1 cellular context compared by ENCODE assay signal in the genomic region with DNA sequence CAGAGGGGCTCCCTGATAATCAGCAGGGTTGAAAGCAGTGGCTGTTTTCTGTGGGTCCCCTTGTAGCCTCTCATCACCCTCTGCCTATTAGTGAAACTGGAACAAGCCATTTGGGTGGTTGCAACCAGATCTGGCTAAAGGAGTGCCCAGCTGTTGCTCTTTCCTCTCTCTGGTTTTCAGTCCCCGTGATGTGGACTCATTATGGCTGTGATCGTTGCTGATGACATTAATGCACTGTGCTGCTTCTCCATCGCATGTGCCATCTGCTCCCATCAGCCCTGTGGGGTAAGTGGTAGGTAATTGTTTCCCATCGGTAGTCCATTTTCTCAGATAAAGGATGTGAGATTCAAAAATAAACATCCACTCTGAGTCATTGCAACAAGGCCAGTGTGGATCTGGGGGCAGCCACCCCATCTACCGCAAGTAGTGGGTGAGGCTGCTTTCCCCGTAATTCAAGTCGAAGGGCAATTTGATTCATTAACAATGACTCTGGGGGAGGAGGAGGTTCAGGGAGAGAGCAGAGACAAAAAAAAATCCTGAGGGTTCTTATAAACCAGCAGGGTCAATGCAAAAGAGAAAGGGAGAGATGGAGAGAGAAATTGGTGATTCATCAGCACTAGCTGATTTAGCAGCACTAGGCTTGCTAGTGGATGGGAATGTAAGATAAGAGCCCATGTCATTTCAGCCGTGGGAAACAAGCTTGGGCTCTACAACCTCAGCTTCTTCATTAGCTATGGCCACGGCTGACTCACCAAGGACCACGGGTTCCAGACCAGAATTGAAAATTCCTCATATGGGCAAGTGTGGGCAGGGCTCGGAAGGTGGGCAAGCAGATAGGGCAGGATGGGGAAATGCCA.
TF ChIP-seq lines count a peak whose summit lies in the region.

No MANE protein-coding gene starts in this region.

TF ChIP-seq in HepG2, 621 proteins besides CTCF, POLR2A, EP300 and RAD21 (continued from another document):
- TF ChIP-seq, protein P1, sequence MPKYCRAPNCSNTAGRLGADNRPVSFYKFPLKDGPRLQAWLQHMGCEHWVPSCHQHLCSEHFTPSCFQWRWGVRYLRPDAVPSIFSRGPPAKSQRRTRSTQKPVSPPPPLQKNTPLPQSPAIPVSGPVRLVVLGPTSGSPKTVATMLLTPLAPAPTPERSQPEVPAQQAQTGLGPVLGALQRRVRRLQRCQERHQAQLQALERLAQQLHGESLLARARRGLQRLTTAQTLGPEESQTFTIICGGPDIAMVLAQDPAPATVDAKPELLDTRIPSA (CRISPR knock-in tag; IDR thresholded peaks at IDR 0.05; ENCODE audit: borderline replicate concordance), result no peak
- TF ChIP-seq ETV5 (CRISPR knock-in tag; IDR thresholded peaks at IDR 0.05; ENCODE audit: borderline replicate concordance) (no peak), ZNF3 (CRISPR knock-in tag; IDR thresholded peaks at IDR 0.05) (no peak), ZNF143 (CRISPR knock-in tag; IDR thresholded peaks at IDR 0.05) (no peak), ZNF724P (CRISPR knock-in tag; IDR thresholded peaks at IDR 0.05; ENCODE audit: borderline replicate concordance) (no peak), SP4 (CRISPR knock-in tag; IDR thresholded peaks at IDR 0.05) (no peak)
- TF ChIP-seq, protein P2, sequence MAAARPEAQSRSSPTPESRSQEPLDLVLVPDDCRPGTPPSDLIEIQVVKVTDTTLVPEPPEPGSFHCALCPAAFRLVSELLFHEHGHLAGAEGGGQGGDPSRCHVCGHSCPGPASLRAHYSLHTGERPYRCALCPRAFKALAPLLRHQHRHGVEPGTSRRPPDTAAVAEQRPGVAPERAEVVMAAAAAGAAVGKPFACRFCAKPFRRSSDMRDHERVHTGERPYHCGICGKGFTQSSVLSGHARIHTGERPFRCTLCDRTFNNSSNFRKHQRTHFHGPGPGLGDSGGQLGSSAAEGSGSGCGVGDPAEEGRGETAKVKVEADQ (CRISPR knock-in tag; IDR thresholded peaks at IDR 0.05; ENCODE audit: borderline replicate concordance), result no peak
